Comparison of ENCODE assay signal across 8 cellular contexts in genomic region chr20:35771689-35772562, GRCh38.
DNase-seq lines count a peak whose midpoint lies in the region; ATAC-seq and FAIRE-seq lines count a peak whose summit lies in the region.

PHF20 (plus strand) TSS chr20:35772015; CDS start chr20:35801523, 29,508 bp downstream.

- DNase-seq in COR-L47 (lab: John Stamatoyannopoulos, UW) (peak; percentile 97), HTR-8/SVneo (ENCODE audit: insufficient read length, low spot score) (peak; percentile 95), NOMO-1 treated with DMSO at 0.1 percent for 48 hours (lab: John Stamatoyannopoulos, UW; ENCODE audit: unreplicated experiment) (peak; percentile 89), memory B cell (ENCODE audit: low spot score in 2 of 2) (peak; percentile 97 to 99)
- DNase-seq in activated CD8-positive, alpha-beta memory T cell treated with anti-CD3 and anti-CD28 coated beads for 4 hours (ENCODE audit: low read depth in 2 of 2), result peak; percentile 99 to 100
- peak; percentile 99 to 100 (median 99) for DNase-seq in effector memory CD4-positive, alpha-beta T cell
- DNase-seq in stimulated activated CD8-positive, alpha-beta memory T cell treated with anti-CD3 and anti-CD28 coated beads, Interleukin-12 subunit alpha, Interleukin-12 subunit beta, amount 100 ng/mL, for 1 hour (ENCODE audit: low read depth), result peak; percentile 100

- peak within 1 kb of the TSS; percentile 60 for H3K4me3 ChIP-seq in effector memory CD4-positive, alpha-beta T cell (ENCODE audit: insufficient read depth, low read depth, low read length, poor library complexity, severe bottlenecking)

- ATAC-seq in GM21367 (IDR thresholded peaks at IDR 0.05; ENCODE audit: unreplicated experiment), result peak; percentile 68
- ATAC-seq in memory B cell (ENCODE audit: low read depth), result peak; percentile 73

- peaks cover 46% of the 10 kb centered on the region for H3K4me1 Mint-ChIP-seq in memory B cell

- H3K9me3 ChIP-seq in effector memory CD4-positive, alpha-beta T cell (ENCODE audit: control insufficient read depth, low read length), result no peaks in the 10 kb centered on the region

- FAIRE-seq in HTR-8/SVneo (lab: Jason Lieb, UNC), result peak; percentile 97

- peaks cover 78% of the 10 kb centered on the region for H3K4me1 ChIP-seq in effector memory CD4-positive, alpha-beta T cell (ENCODE audit: control insufficient read depth, insufficient read depth, low read length, poor library complexity, severe bottlenecking)

- H3K27ac ChIP-seq in effector memory CD4-positive, alpha-beta T cell (ENCODE audit: insufficient read depth, low read length, poor library complexity, severe bottlenecking), result peak within 1 kb of the TSS; percentile 92

- H3K27me3 Mint-ChIP-seq in memory B cell, result no peaks in the 10 kb centered on the region

- H3K27me3 ChIP-seq in effector memory CD4-positive, alpha-beta T cell (replicated peaks; ENCODE audit: control insufficient read depth, insufficient read depth, low read length, poor library complexity, severe bottlenecking), result no peaks in the 10 kb centered on the region

- peaks cover 11% of the 10 kb centered on the region for H3K36me3 Mint-ChIP-seq in memory B cell

- peaks cover 10% of the 10 kb centered on the region for H3K36me3 ChIP-seq in effector memory CD4-positive, alpha-beta T cell (ENCODE audit: control insufficient read depth, insufficient read depth, low read length)

- H3K4me3 Mint-ChIP-seq in memory B cell, result peak within 1 kb of the TSS; percentile 84

- peak within 1 kb of the TSS; percentile 100 for H3K27ac Mint-ChIP-seq in memory B cell

- no peaks in the 10 kb centered on the region for H3K9me3 Mint-ChIP-seq in memory B cell

Comparison
In these comparisons a context has a peak if more than half of its experiments do, and no peak if none do; other contexts are left out.
1. Peak in every context shown above with its lines: DNase-seq, ATAC-seq, H3K4me3 ChIP-seq and H3K27ac ChIP-seq.